9 cellular contexts compared by ENCODE assay signal in genomic region chr17:49218941-49219913, GRCh38. TPM values are rescaled to one million over a fixed set of nuclear protein-coding genes. Genes with fewer than 3 reads are reported as not detected.
A peak's percentile ranks its signal among the peaks of the same experiment; 100 is the strongest.
DNase-seq lines count a peak whose midpoint lies in the region; ATAC-seq, FAIRE-seq and TF ChIP-seq lines count a peak whose summit lies in the region.
"Had no signal": no experiment of that assay in that cellular context is flagged by ENCODE, and none has a peak within 500 bp of the region (broad histone marks: within the 10 kb centered on the region; RNA-seq: fewer than 3 reads in every experiment).

No MANE protein-coding gene starts in this region.

- H3K9me3 ChIP-seq in HEK293 (ENCODE audit: control insufficient read depth, insufficient read depth, low read depth, low read length), result no peaks in the 10 kb centered on the region
- H3K9me3 ChIP-seq: pancreas had no signal

- H3K9me3 Mint-ChIP-seq in endothelial cell (ENCODE audit: unreplicated experiment), result no peaks in the 10 kb centered on the region

- H3K4me1 ChIP-seq in HEK293 (ENCODE audit: control insufficient read depth, insufficient read depth, low read length), result no peaks in the 10 kb centered on the region; the same call in 1 of the 2 replicates

- TF ChIP-seq CTCF in HEK293 (tag by site-specific recombination; IDR thresholded peaks at IDR 0.05), result no peak
- no peak for TF ChIP-seq CTCF in endothelial cell (IDR thresholded peaks at IDR 0.05; ENCODE audit: unreplicated experiment)

- peaks cover 42% of the 10 kb centered on the region for H3K4me1 Mint-ChIP-seq in endothelial cell (ENCODE audit: unreplicated experiment)

- H3K27me3 Mint-ChIP-seq in endothelial cell (ENCODE audit: unreplicated experiment), result peaks cover 7% of the 10 kb centered on the region

- DNase-seq in AML-193 (lab: John Stamatoyannopoulos, UW) (peak; percentile 35 to 42), left colon (peak; percentile 52 to 64), urothelium cell line (ENCODE audit: low spot score) (no peak), endothelial cell (ENCODE audit: low spot score) (no peak), DMS79 treated with DMSO at 0.1 percent for 48 hours (lab: John Stamatoyannopoulos, UW) (no peak)
- peak; percentile 57 to 62 for DNase-seq in activated T-cell treated with anti-CD3 and anti-CD28 coated beads, Interleukin-2, amount 50 U/mL, for 48 hours

- no peak overlapping the region for H3K4me3 ChIP-seq in HEK293 (ENCODE audit: low read depth, low read length)
- H3K4me3 ChIP-seq: pancreas had no signal

- peaks cover 33% of the 10 kb centered on the region for H3K36me3 Mint-ChIP-seq in endothelial cell (ENCODE audit: low read depth, unreplicated experiment)

- intact Hi-C loops in left colon (cut with DNase I, micrococcal nuclease), result no loop called here

- no peak for FAIRE-seq in urothelium cell line (lab: Jason Lieb, UNC)
- FAIRE-seq: pancreas had no signal

- H3K27ac ChIP-seq in HEK293 (ENCODE audit: extremely low read depth, low read depth, low read length), result no peak overlapping the region
- H3K27ac ChIP-seq: pancreas had no signal

- ATAC-seq in left colon (no peak), GM19467 (IDR thresholded peaks at IDR 0.05; ENCODE audit: unreplicated experiment) (no peak)

- POLR2A ChIA-PET in HEK293 (lab: Yijun Ruan, JAX), result no interaction called here

- H3K27ac Mint-ChIP-seq in endothelial cell (ENCODE audit: unreplicated experiment), result no peak overlapping the region

- H3K36me3 ChIP-seq in HEK293 (ENCODE audit: control insufficient read depth in 2 of 2, insufficient read depth in 1 of 2, low read length in 2 of 2), result no peaks in the 10 kb centered on the region
- H3K36me3 ChIP-seq: pancreas had no signal

- no peak overlapping the region for H3K4me3 Mint-ChIP-seq in endothelial cell (ENCODE audit: unreplicated experiment)

- CTCF ChIA-PET in HEK293 (lab: Yijun Ruan, JAX), result interaction anchor here (0.7 to 1.5 kb wide), 2 partner anchors 7 to 18 kb away, joined by 3 to 6 read pairs; no protein-coding TSS in a partner anchor

TF ChIP-seq in HEK293, 187 proteins besides CTCF, POLR2A, EP300 and RAD21:
- peak; percentile 13; the same call in 1 of the 2 replicates for TF ChIP-seq EGR2 (tag by site-specific recombination; IDR thresholded peaks at IDR 0.05; ENCODE audit: low read depth)
- no peak for TF ChIP-seq ZNF366 (tag by site-specific recombination; conservative IDR thresholded peaks at IDR 0.05)

RNA-seq across cellular contexts. Expression of gene ABI3, which starts 8.7 kb away (rescaled TPM):
- total RNA-seq in left colon (1 to 10 TPM; 3.4 to 7.6 TPM), endothelial cell (ENCODE audit: unreplicated experiment) (15.7 TPM)

RNA-seq across cellular contexts. Expression of gene GNGT2, which starts 8.9 kb away (rescaled TPM):
- 1 to 10 TPM; 1.3 to 1.4 TPM for total RNA-seq in left colon
- 2.1 TPM for total RNA-seq in endothelial cell (ENCODE audit: unreplicated experiment)

RNA-seq across cellular contexts. Expression of gene PHOSPHO1, which starts 11.4 kb away (rescaled TPM):
- total RNA-seq in left colon, result not detected
- total RNA-seq in endothelial cell (ENCODE audit: unreplicated experiment), result not detected

Comparison
In these comparisons a context has a peak if more than half of its experiments do, and no peak if none do; other contexts are left out.
1. DNase-seq: peak in AML-193 (2 of 2), activated T-cell treated with anti-CD3 and anti-CD28 coated beads, Interleukin-2, amount 50 U/mL, for 48 hours (2 of 2) and left colon (2 of 2); none in urothelium cell line (single experiment), endothelial cell (single experiment) and DMS79 treated with DMSO at 0.1 percent for 48 hours (single experiment).